ENCODE assay signal across 9 cellular contexts in the genomic region with DNA sequence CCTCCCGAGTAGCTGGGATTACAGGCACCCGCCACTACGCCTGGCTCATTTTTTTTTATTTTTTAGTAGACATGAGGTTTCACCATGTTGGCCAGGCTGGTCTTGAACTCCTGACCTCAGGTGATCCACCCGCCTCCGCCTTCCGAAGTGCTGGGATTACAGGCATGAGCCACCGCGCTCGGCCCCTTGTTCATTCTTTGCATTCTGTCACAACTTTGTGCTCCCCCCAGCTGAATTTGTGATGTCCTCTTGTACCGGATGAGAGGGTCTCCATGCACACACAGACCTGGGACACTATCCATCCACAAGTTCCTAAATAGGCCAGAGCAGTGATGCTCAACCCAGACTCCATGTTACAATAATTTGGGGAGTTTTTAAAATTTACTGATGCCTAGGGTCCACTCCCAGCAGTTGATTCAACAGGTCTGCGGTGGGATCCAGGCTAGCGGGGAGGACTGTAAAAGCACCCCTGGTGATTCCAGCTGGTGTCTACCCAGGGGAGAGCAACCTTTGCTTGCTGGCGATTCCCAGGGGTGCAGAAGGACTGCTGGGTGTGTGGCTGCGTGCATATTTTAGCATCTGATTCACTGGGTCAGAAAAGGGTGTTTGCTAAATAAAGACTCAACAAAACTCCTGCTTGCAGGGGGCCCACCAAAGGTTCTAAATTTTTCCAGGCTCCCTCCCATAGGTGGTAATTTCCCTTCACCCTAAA. TPM values are rescaled to one million over a fixed set of nuclear protein-coding genes. Genes with fewer than 3 reads are reported as not detected.
A peak's percentile ranks its signal among the peaks of the same experiment; 100 is the strongest.
DNase-seq lines count a peak whose midpoint lies in the region; ATAC-seq and TF ChIP-seq lines count a peak whose summit lies in the region.
"Had no signal": no experiment of that assay in that cellular context is flagged by ENCODE, and none has a peak within 500 bp of the region (broad histone marks: within the 10 kb centered on the region; RNA-seq: fewer than 3 reads in every experiment).

No MANE protein-coding gene starts in this region.

- H3K36me3 Mint-ChIP-seq in activated naive CD4-positive, alpha-beta T cell treated with anti-CD3 and anti-CD28 coated beads, Interleukin-2, amount 10 ng/mL, durations not matched to agents 7 days and 5 days = peaks cover 39% of the 10 kb centered on the region
- peaks cover 47% of the 10 kb centered on the region for H3K36me3 Mint-ChIP-seq in activated naive CD8-positive, alpha-beta T cell treated with anti-CD3 and anti-CD28 coated beads for 36 hours

- H3K4me1 ChIP-seq in right lobe of liver (peaks cover 0 to 22% (median 7%) of the 10 kb centered on the region in 4 donors), tibial artery (peaks cover 0 to 60% (median 46%) of the 10 kb centered on the region in 4 donors)

- TF ChIP-seq CTCF in right lobe of liver (IDR thresholded peaks at IDR 0.05) (no peak), tibial artery (IDR thresholded peaks at IDR 0.05) (no peak)

- H3K36me3 ChIP-seq in right lobe of liver (no peaks in the 10 kb centered on the region), tibial artery (no peaks in the 10 kb centered on the region)

- H3K27ac ChIP-seq in right lobe of liver = peak overlapping the region; percentile 33 to 95 (median 86)
- H3K27ac ChIP-seq in tibial artery = peak overlapping the region; percentile 98 to 99

- H3K4me1 Mint-ChIP-seq in activated naive CD4-positive, alpha-beta T cell treated with anti-CD3 and anti-CD28 coated beads, Interleukin-2, amount 10 ng/mL, durations not matched to agents 7 days and 5 days = peaks cover 59% of the 10 kb centered on the region
- H3K4me1 Mint-ChIP-seq in activated naive CD8-positive, alpha-beta T cell treated with anti-CD3 and anti-CD28 coated beads for 36 hours = peaks cover 31% of the 10 kb centered on the region

- peak overlapping the region; percentile 97 for H3K27ac Mint-ChIP-seq in activated naive CD4-positive, alpha-beta T cell treated with anti-CD3 and anti-CD28 coated beads, Interleukin-2, amount 10 ng/mL, durations not matched to agents 7 days and 5 days
- H3K27ac Mint-ChIP-seq in activated naive CD8-positive, alpha-beta T cell treated with anti-CD3 and anti-CD28 coated beads for 36 hours = peak overlapping the region; percentile 98

- no peaks in the 10 kb centered on the region for H3K9me3 Mint-ChIP-seq in activated naive CD4-positive, alpha-beta T cell treated with anti-CD3 and anti-CD28 coated beads, Interleukin-2, amount 10 ng/mL, durations not matched to agents 7 days and 5 days
- H3K9me3 Mint-ChIP-seq in activated naive CD8-positive, alpha-beta T cell treated with anti-CD3 and anti-CD28 coated beads for 36 hours = no peaks in the 10 kb centered on the region

- no peak for DNase-seq in activated naive CD4-positive, alpha-beta T cell treated with anti-CD3 and anti-CD28 coated beads, Interleukin-2, amount 10 ng/mL, durations not matched to agents 7 days and 5 days
- DNase-seq in activated naive CD4-positive, alpha-beta T cell treated with Interleukin-2 at 50 U/mL for 16 hours = no peak
- DNase-seq in activated naive CD8-positive, alpha-beta T cell treated with anti-CD3 and anti-CD28 coated beads for 36 hours = no peak
- DNase-seq in right lobe of liver (no peak), tibial artery (no peak), NCI-H510A treated with DMSO at 0.1 percent for 48 hours (lab: John Stamatoyannopoulos, UW) (no peak)
- DNase-seq: DMS79 treated with DMSO at 0.1 percent for 48 hours had no signal

- intact Hi-C loops in right lobe of liver (cut with DNase I) (loop anchor here (10.0 kb wide), 2 partner anchors 205 to 215 kb away; no protein-coding TSS in a partner anchor), tibial artery (cut with DNase I; ENCODE audit: low total_unique reads) (loop anchor here (10.0 kb wide), 1 partner anchor 1635 kb away; the partner anchor contains the start of genes ABHD14A and ABHD14B)

- H3K27me3 Mint-ChIP-seq in activated naive CD4-positive, alpha-beta T cell treated with anti-CD3 and anti-CD28 coated beads, Interleukin-2, amount 10 ng/mL, durations not matched to agents 7 days and 5 days = no peaks in the 10 kb centered on the region
- H3K27me3 Mint-ChIP-seq in activated naive CD8-positive, alpha-beta T cell treated with anti-CD3 and anti-CD28 coated beads for 36 hours = no peaks in the 10 kb centered on the region

- peak overlapping the region; percentile 39 to 55 (median 46) for H3K4me3 ChIP-seq in right lobe of liver
- peak overlapping the region; percentile 55 to 62 for H3K4me3 ChIP-seq in tibial artery

- ATAC-seq in right lobe of liver (no peak), GM21576 (IDR thresholded peaks at IDR 0.05; ENCODE audit: unreplicated experiment) (no peak), HG02623 (IDR thresholded peaks at IDR 0.05; ENCODE audit: unreplicated experiment) (no peak)

- peak overlapping the region; percentile 80 for H3K4me3 Mint-ChIP-seq in activated naive CD4-positive, alpha-beta T cell treated with anti-CD3 and anti-CD28 coated beads, Interleukin-2, amount 10 ng/mL, durations not matched to agents 7 days and 5 days
- H3K4me3 Mint-ChIP-seq in activated naive CD8-positive, alpha-beta T cell treated with anti-CD3 and anti-CD28 coated beads for 36 hours = peak overlapping the region; percentile 97

- CTCF ChIA-PET in activated naive CD4-positive, alpha-beta T cell treated with anti-CD3 and anti-CD28 coated beads, Interleukin-2, amount 10 ng/mL, durations not matched to agents 7 days and 5 days (lab: Charles Lee) = interaction anchor here (1.3 to 1.8 kb wide), 3 partner anchors 8 to 11 kb away, joined by 4 to 6 read pairs (median 4); partner anchors contain the start of genes CYB561D2 and NPRL2

- TF ChIP-seq POLR2A in right lobe of liver (IDR thresholded peaks at IDR 0.05) = no peak

- no peaks in the 10 kb centered on the region for H3K9me3 ChIP-seq in right lobe of liver
- H3K9me3 ChIP-seq in tibial artery = no peaks in the 10 kb centered on the region

- H3K27me3 ChIP-seq in right lobe of liver (no peaks in the 10 kb centered on the region), tibial artery (no peaks in the 10 kb centered on the region)

- 79% methylated on average over 9 of the region's 14 CpGs for WGBS in right lobe of liver (ENCODE audit: insufficient coverage, low coverage, low lambda C conversion rate, missing lambda C conversion rate)

RNA-seq across cellular contexts. Expression of gene RASSF1, which starts 1.0 kb away (rescaled TPM):
- total RNA-seq in activated naive CD8-positive, alpha-beta T cell treated with anti-CD3 and anti-CD28 coated beads for 36 hours = 10 to 100 TPM; 51.7 to 53.7 TPM
- 10 to 100 TPM in 3 of 6 experiments, 1 to 10 TPM in 3; 5.2 to 17.8 (median 9.1) TPM for total RNA-seq in right lobe of liver

RNA-seq across cellular contexts. Expression of gene ZMYND10, which starts 5.9 kb away (rescaled TPM):
- under 1 TPM; 0.39 to 0.74 TPM for total RNA-seq in activated naive CD8-positive, alpha-beta T cell treated with anti-CD3 and anti-CD28 coated beads for 36 hours
- total RNA-seq in right lobe of liver = under 1 TPM; 0.25 to 0.70 (median 0.46) TPM

RNA-seq across cellular contexts. Expression of gene NPRL2, which starts 10.9 kb away (rescaled TPM):
- total RNA-seq in activated naive CD8-positive, alpha-beta T cell treated with anti-CD3 and anti-CD28 coated beads for 36 hours = 10 to 100 TPM; 41.1 to 43.8 TPM
- 10 to 100 TPM; 10.6 to 18.3 (median 14.4) TPM for total RNA-seq in right lobe of liver

RNA-seq across cellular contexts. Expression of gene CYB561D2, which starts 11.0 kb away (rescaled TPM):
- 10 to 100 TPM; 19.4 to 19.5 TPM for total RNA-seq in activated naive CD8-positive, alpha-beta T cell treated with anti-CD3 and anti-CD28 coated beads for 36 hours
- 10 to 100 TPM; 14.3 to 29.4 (median 20.7) TPM for total RNA-seq in right lobe of liver

RNA-seq across cellular contexts. Expression of gene TUSC2, which starts 11.6 kb away (rescaled TPM):
- 10 to 100 TPM; 26.8 to 29.1 TPM for total RNA-seq in activated naive CD8-positive, alpha-beta T cell treated with anti-CD3 and anti-CD28 coated beads for 36 hours
- total RNA-seq in right lobe of liver = 10 to 100 TPM in 5 of 6 experiments, 1 to 10 TPM in 1; 9.7 to 36.9 (median 12.5) TPM
